8 cellular contexts compared by ENCODE assay signal in the genomic region with DNA sequence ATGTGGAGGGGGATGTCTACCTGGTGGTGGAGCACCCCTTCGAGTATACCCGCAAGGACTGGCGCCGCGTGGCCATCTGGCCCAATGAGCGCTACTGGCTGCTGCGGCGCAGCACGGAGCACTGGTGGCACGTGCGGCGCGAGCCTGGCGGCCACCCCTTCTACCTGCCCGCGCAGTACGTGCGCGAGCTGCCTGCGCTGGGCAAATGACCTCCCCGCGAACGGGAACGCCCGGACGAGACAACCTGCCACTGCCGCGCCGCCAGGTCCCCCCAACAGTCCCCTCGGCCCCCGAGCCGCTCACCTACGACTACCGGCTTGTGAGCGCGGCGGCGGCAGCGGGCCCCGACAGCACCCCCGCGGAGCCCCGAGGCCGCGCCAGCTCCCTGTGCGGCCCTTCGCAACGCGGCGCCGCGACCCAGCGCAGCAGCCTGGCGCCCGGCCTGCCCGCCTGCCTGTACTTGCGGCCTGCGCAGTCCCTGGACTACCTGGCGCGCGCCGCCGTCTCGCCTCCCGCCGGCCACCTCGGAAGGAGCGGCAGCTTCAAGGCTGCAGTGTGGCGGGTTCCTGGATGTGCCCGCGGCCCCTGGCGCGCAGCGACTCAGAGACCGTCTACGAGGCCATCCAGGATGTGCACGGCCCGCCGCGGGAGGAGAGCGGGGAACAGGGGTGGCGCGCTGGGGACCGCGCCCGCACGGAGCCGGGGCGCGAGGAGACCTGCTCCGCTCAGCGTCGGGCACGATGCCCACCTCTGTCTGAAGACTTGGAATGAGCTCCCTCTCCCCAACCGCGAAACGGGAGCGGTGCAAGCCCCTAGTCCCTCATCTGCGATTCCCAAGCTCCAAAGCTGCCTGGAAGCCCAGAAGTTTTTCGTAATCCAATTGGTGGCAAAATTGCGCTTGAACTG. TPM values are rescaled to one million over a fixed set of nuclear protein-coding genes. Genes with fewer than 3 reads are reported as not detected.
A peak's percentile ranks its signal among the peaks of the same experiment; 100 is the strongest.
DNase-seq lines count a peak whose midpoint lies in the region; ATAC-seq and TF ChIP-seq lines count a peak whose summit lies in the region.

No MANE protein-coding gene starts in this region.

- H3K4me1 ChIP-seq in esophagus muscularis mucosa = peaks cover 47 to 58% (median 56%) of the 10 kb centered on the region in 4 donors
- H3K4me1 ChIP-seq in skeletal muscle tissue (ENCODE audit: control insufficient read depth in 3 of 3, insufficient read depth in 3 of 3, low read length in 3 of 3) = peaks cover 21 to 41% (median 36%) of the 10 kb centered on the region in 3 donors

- H3K4me3 ChIP-seq in WERI-Rb-1 (ENCODE audit: low read depth, low read length) (peak overlapping the region; percentile 0; the same call in 1 of the 2 replicates), esophagus muscularis mucosa (peak overlapping the region; percentile 36 to 57 (median 48)), skeletal muscle tissue (ENCODE audit: low read length in 3 of 3) (peak overlapping the region in 2 of 3 donors; percentile 2 to 81)

- H3K27ac ChIP-seq in WERI-Rb-1 (no peak overlapping the region), esophagus muscularis mucosa (replicated peaks in 1 of 4) (no peak overlapping the region), skeletal muscle tissue (ENCODE audit: low read depth, low read length) (no peak overlapping the region)

- no peak for ATAC-seq in GM21381 (IDR thresholded peaks at IDR 0.05; ENCODE audit: unreplicated experiment)

- H3K9me3 ChIP-seq in WERI-Rb-1 (ENCODE audit: severe bottlenecking) (no peaks in the 10 kb centered on the region), esophagus muscularis mucosa (no peaks in the 10 kb centered on the region), skeletal muscle tissue (ENCODE audit: control insufficient read depth in 3 of 3, low read length in 3 of 3) (no peaks in the 10 kb centered on the region)

- intact Hi-C loops in esophagus muscularis mucosa (cut with DNase I) = no loop called here

- DNase-seq in NCI-H2171 treated with DMSO at 0.1 percent for 48 hours (lab: John Stamatoyannopoulos, UW) = peak; percentile 35
- DNase-seq in NCI-H2171 (lab: John Stamatoyannopoulos, UW) = no peak
- DNase-seq in WERI-Rb-1 = no peak
- DNase-seq in esophagus muscularis mucosa (ENCODE audit: extremely low spot score) = no peak
- no peak for DNase-seq in cerebellar nuclear complex (lab: John Stamatoyannopoulos, UW)
- no peak for DNase-seq in epidermal melanocyte (ENCODE audit: insufficient read length, low spot score)

- TF ChIP-seq CTCF in WERI-Rb-1 (IDR thresholded peaks at IDR 0.05; ENCODE audit: low read depth, low read length) (no peak), esophagus muscularis mucosa (IDR thresholded peaks at IDR 0.05) (no peak)

- H3K27me3 ChIP-seq in WERI-Rb-1 (ENCODE audit: insufficient read depth, low read depth, severe bottlenecking) = peaks cover 39% of the 10 kb centered on the region
- peaks cover 10 to 70% (median 58%) of the 10 kb centered on the region in 4 donors for H3K27me3 ChIP-seq in esophagus muscularis mucosa
- H3K27me3 ChIP-seq in skeletal muscle tissue (ENCODE audit: control insufficient read depth in 3 of 3, insufficient read depth in 3 of 3, low read length in 3 of 3) = peaks cover 43 to 49% (median 49%) of the 10 kb centered on the region in 3 donors

- no CpG with 5 or more reads among the region's 101 CpGs for WGBS in esophagus muscularis mucosa

- no peak for TF ChIP-seq POLR2A in esophagus muscularis mucosa (IDR thresholded peaks at IDR 0.05; ENCODE audit: low read depth)

- no peak for TF ChIP-seq EP300 in esophagus muscularis mucosa (IDR thresholded peaks at IDR 0.05)

- H3K9ac ChIP-seq in skeletal muscle tissue (ENCODE audit: low read depth in 1 of 3, low read length in 3 of 3) = peak overlapping the region in 1 of 3 donors; percentile 8

- no peaks in the 10 kb centered on the region for H3K36me3 ChIP-seq in WERI-Rb-1
- H3K36me3 ChIP-seq in esophagus muscularis mucosa = no peaks in the 10 kb centered on the region
- H3K36me3 ChIP-seq in skeletal muscle tissue (ENCODE audit: control insufficient read depth in 3 of 3, insufficient read depth in 3 of 3, low read length in 3 of 3) = no peaks in the 10 kb centered on the region

RNA-seq across cellular contexts. Expression of a gene that starts 48.7 kb away (rescaled TPM):
- 10 to 100 TPM; 38.2 to 69.9 (median 60.1) TPM for total RNA-seq in esophagus muscularis mucosa
- total RNA-seq in skeletal muscle tissue = 49.6 TPM
